ENCODE assay signal across 8 cellular contexts in genomic region chr4:139651282-139652194, GRCh38. TPM values are rescaled to one million over a fixed set of nuclear protein-coding genes. Genes with fewer than 3 reads are reported as not detected.
DNase-seq lines count a peak whose midpoint lies in the region; ATAC-seq and TF ChIP-seq lines count a peak whose summit lies in the region.

No MANE protein-coding gene starts in this region.

- no peaks in the 10 kb centered on the region for H3K9me3 ChIP-seq in liver (ENCODE audit: control insufficient read depth in 4 of 4, low read length in 3 of 4)

- peak; percentile 47 for DNase-seq in AG09309 (ENCODE audit: low read depth)
- DNase-seq in NCI-H446 (lab: John Stamatoyannopoulos, UW), result peak; percentile 82 to 83
- peak; percentile 50 for DNase-seq in activated CD4-positive, alpha-beta T cell treated with anti-CD3 and anti-CD28 coated beads for 1 hour
- peak; percentile 9 to 60 for DNase-seq in cerebellar nuclear complex (lab: John Stamatoyannopoulos, UW)
- peak; percentile 52 for DNase-seq in stimulated activated CD4-positive, alpha-beta T cell treated with anti-CD3 and anti-CD28 coated beads, Interleukin-4, amount 100 ng/mL, for 48 hours (ENCODE audit: low read depth in 2 of 2)

- H3K36me3 ChIP-seq in liver (ENCODE audit: control insufficient read depth in 4 of 4, insufficient read depth in 3 of 4, low read depth in 1 of 4, low read length in 3 of 4), result no peaks in the 10 kb centered on the region

- no peaks in the 10 kb centered on the region for H3K27me3 ChIP-seq in liver (ENCODE audit: control insufficient read depth in 4 of 4, insufficient read depth in 4 of 4, low read length in 3 of 4)

- no peak overlapping the region for H3K4me3 ChIP-seq in AG09309 (ENCODE audit: control insufficient read depth, low read depth, low read length)
- no peak overlapping the region for H3K4me3 ChIP-seq in liver (ENCODE audit: low read depth in 1 of 3, low read length in 3 of 3)

- TF ChIP-seq CTCF in AG09309 (IDR thresholded peaks at IDR 0.05; ENCODE audit: control insufficient read depth, insufficient read depth, low read depth, low read length, missing control alignments) (peak; percentile 91), liver (IDR thresholded peaks at IDR 0.05; ENCODE audit: low read depth, low read length, missing input control) (peak; percentile 94)

- WGBS in liver, result 13% methylated on average over 13 of the region's 13 CpGs

- ATAC-seq in GM18870 (IDR thresholded peaks at IDR 0.05; ENCODE audit: unreplicated experiment), result peak; percentile 75
- ATAC-seq in HG03175 (IDR thresholded peaks at IDR 0.05; ENCODE audit: unreplicated experiment), result peak; percentile 85

- no peak overlapping the region for H3K9ac ChIP-seq in liver (ENCODE audit: low read depth in 1 of 2, low read length in 2 of 2)

- TF ChIP-seq RAD21 in liver (IDR thresholded peaks at IDR 0.05), result peak; percentile 95 to 98

- no peak overlapping the region for H3K27ac ChIP-seq in liver (ENCODE audit: low read depth in 1 of 2, low read length in 2 of 2)

- H3K4me1 ChIP-seq in liver (ENCODE audit: control insufficient read depth in 4 of 4, insufficient read depth in 4 of 4, low read length in 3 of 4), result peaks cover 0 to 4% (median 2%) of the 10 kb centered on the region in 4 donors

TF ChIP-seq in liver, 16 proteins besides CTCF, POLR2A, EP300 and RAD21:
- no peak for TF ChIP-seq FOXA1 (IDR thresholded peaks at IDR 0.05)
- no peak for TF ChIP-seq HNF4G (IDR thresholded peaks at IDR 0.05)
- TF ChIP-seq ATF3 (IDR thresholded peaks at IDR 0.05), result peak; percentile 26
TF ChIP-seq in liver: peak in this region for 1.

RNA-seq across cellular contexts. Expression of gene MGST2, which starts 14.1 kb away (rescaled TPM):
- 10 to 100 TPM; 69.6 to 79.1 TPM for total RNA-seq in liver
- polyA plus RNA-seq in liver, result 100 to 1,000 TPM; 102 to 170 TPM
